9 cellular contexts compared by ENCODE assay signal in the genomic region with DNA sequence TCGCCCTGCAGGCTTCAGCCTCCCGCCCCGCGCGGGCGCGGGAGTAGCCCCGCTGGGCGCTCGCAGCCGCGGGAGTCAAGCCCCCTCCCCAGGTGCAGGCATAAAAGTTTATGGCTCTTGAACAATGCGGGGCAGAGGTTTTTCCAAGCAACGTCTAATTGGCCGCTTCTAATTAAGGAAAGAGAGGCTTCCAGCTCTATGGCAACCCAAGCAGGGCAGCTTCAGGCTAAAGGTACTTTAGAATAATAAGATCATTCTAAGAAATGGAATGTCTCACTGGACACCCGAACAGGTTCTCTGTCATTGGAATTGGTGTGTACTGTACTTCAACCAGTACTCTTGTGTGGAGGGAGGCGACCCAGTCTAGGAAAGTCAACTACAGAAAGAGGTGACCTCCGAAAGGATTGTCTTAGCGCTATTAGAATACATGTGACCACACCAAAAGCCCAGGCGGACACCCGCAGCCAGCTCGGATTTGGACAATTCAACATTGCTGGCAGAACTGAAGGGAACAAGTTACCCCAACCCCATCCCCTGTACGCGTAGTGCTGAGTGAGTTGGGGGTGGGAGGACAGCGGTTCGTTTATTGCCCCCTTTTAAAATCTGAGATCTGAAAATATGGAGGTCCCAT. TPM values are rescaled to one million over a fixed set of nuclear protein-coding genes. Genes with fewer than 3 reads are reported as not detected.
DNase-seq lines count a peak whose midpoint lies in the region; ATAC-seq and TF ChIP-seq lines count a peak whose summit lies in the region.
"Had no signal": no experiment of that assay in that cellular context is flagged by ENCODE, and none has a peak within 500 bp of the region (broad histone marks: within the 10 kb centered on the region; RNA-seq: fewer than 3 reads in every experiment).

No MANE protein-coding gene starts in this region.

- H3K27me3 Mint-ChIP-seq in activated T-helper 2 cell treated with anti-CD3 and anti-CD28 coated beads, Interferon-gamma antibody, Interleukin-2, Interleukin-4, amounts not matched to agents 10 μg/mL and 5 μg/mL and 100 μg/mL, durations not matched to agents 14 hours and 24 hours and 36 hours (ENCODE audit: low read depth): peaks cover 48% of the 10 kb centered on the region

- TF ChIP-seq CTCF in GM10266 (IDR thresholded peaks at IDR 0.05; ENCODE audit: control insufficient read depth, insufficient read depth, low read depth, missing control alignments) (no peak), gastroesophageal sphincter (IDR thresholded peaks at IDR 0.05) (no peak), gastrocnemius medialis (IDR thresholded peaks at IDR 0.05 in 4 of 5, conservative IDR thresholded peaks at IDR 0.05 in 1 of 5) (no peak)

- no peaks in the 10 kb centered on the region for H3K36me3 Mint-ChIP-seq in activated T-helper 2 cell treated with anti-CD3 and anti-CD28 coated beads, Interferon-gamma antibody, Interleukin-2, Interleukin-4, amounts not matched to agents 10 μg/mL and 5 μg/mL and 100 μg/mL, durations not matched to agents 14 hours and 24 hours and 36 hours (ENCODE audit: low read depth)

- in situ Hi-C loops in gastrocnemius medialis (cut with MboI; ENCODE audit: low sequenced_read_pairs in 4 of 4): no loop called here

- H3K9me3 ChIP-seq in SJCRH30 (replicated peaks) (no peaks in the 10 kb centered on the region), gastroesophageal sphincter (no peaks in the 10 kb centered on the region), gastrocnemius medialis (no peaks in the 10 kb centered on the region)

- H3K27ac Mint-ChIP-seq in activated T-helper 2 cell treated with anti-CD3 and anti-CD28 coated beads, Interferon-gamma antibody, Interleukin-2, Interleukin-4, amounts not matched to agents 10 μg/mL and 5 μg/mL and 100 μg/mL, durations not matched to agents 14 hours and 24 hours and 36 hours: no peak overlapping the region

- H3K4me1 ChIP-seq in SJCRH30: no peaks in the 10 kb centered on the region
- H3K4me1 ChIP-seq in gastroesophageal sphincter: peaks cover 0 to 59% (median 34%) of the 10 kb centered on the region in 3 donors
- peaks cover 21 to 32% of the 10 kb centered on the region in 2 donors for H3K4me1 ChIP-seq in gastrocnemius medialis

- 2 to 6% methylated on average over 8 to 17 of the region's 26 CpGs for WGBS in gastroesophageal sphincter (ENCODE audit: low coverage in 1 of 2), 2 donors

- H3K36me3 ChIP-seq in SJCRH30 (no peaks in the 10 kb centered on the region), gastroesophageal sphincter (no peaks in the 10 kb centered on the region), gastrocnemius medialis (no peaks in the 10 kb centered on the region)

- TF ChIP-seq EP300 in gastroesophageal sphincter (IDR thresholded peaks at IDR 0.05): no peak

- H3K4me3 ChIP-seq in SJCRH30: peak overlapping the region; percentile 62
- peak overlapping the region; percentile 14 to 56 for H3K4me3 ChIP-seq in gastroesophageal sphincter
- peak overlapping the region; percentile 53 to 65 (median 56) for H3K4me3 ChIP-seq in gastrocnemius medialis

- H3K4me1 Mint-ChIP-seq in activated T-helper 2 cell treated with anti-CD3 and anti-CD28 coated beads, Interferon-gamma antibody, Interleukin-2, Interleukin-4, amounts not matched to agents 10 μg/mL and 5 μg/mL and 100 μg/mL, durations not matched to agents 14 hours and 24 hours and 36 hours (ENCODE audit: low read depth): peaks cover 8% of the 10 kb centered on the region

- no peaks in the 10 kb centered on the region for H3K9me3 Mint-ChIP-seq in activated T-helper 2 cell treated with anti-CD3 and anti-CD28 coated beads, Interferon-gamma antibody, Interleukin-2, Interleukin-4, amounts not matched to agents 10 μg/mL and 5 μg/mL and 100 μg/mL, durations not matched to agents 14 hours and 24 hours and 36 hours

- TF ChIP-seq POLR2A in gastroesophageal sphincter (IDR thresholded peaks at IDR 0.05) (no peak), gastrocnemius medialis (IDR thresholded peaks at IDR 0.05) (no peak), GM18505 (IDR thresholded peaks at IDR 0.05; ENCODE audit: borderline replicate concordance, extremely low read depth, insufficient read depth, insufficient read length) (no peak)

- H3K4me3 Mint-ChIP-seq in activated T-helper 2 cell treated with anti-CD3 and anti-CD28 coated beads, Interferon-gamma antibody, Interleukin-2, Interleukin-4, amounts not matched to agents 10 μg/mL and 5 μg/mL and 100 μg/mL, durations not matched to agents 14 hours and 24 hours and 36 hours (ENCODE audit: low read depth): no peak overlapping the region

- ATAC-seq in gastroesophageal sphincter: no peak
- no peak for ATAC-seq in gastrocnemius medialis
- ATAC-seq in GM18505 (IDR thresholded peaks at IDR 0.05; ENCODE audit: unreplicated experiment): no peak

- no peak overlapping the region for H3K27ac ChIP-seq in SJCRH30
- H3K27ac ChIP-seq in gastroesophageal sphincter: peak overlapping the region in 3 of 4 donors; percentile 19 to 64 (median 27)
- H3K27ac ChIP-seq in gastrocnemius medialis: peak overlapping the region in 3 of 4 donors; percentile 34 to 56 (median 56)

- intact Hi-C loops in gastrocnemius medialis (cut with DNase I; ENCODE audit: low total_unique reads): loop anchor here (10.0 kb wide), 2 partner anchors 205 to 265 kb away; no protein-coding TSS in a partner anchor
- intact Hi-C loops in activated T-helper 2 cell treated with anti-CD3 and anti-CD28 coated beads, Interferon-gamma antibody, Interleukin-2, Interleukin-4, amounts not matched to agents 10 μg/mL and 5 μg/mL and 100 μg/mL, durations not matched to agents 14 hours and 24 hours and 36 hours (cut with micrococcal nuclease): loop anchor here (10.0 kb wide), 1 partner anchor 355 kb away; no protein-coding TSS in a partner anchor

- H3K27me3 ChIP-seq in SJCRH30 (no peaks in the 10 kb centered on the region), gastroesophageal sphincter (peaks cover 100% of the 10 kb centered on the region), gastrocnemius medialis (peaks cover 93 to 99% (median 98%) of the 10 kb centered on the region in 3 donors)

- DNase-seq in GM10266 (ENCODE audit: extremely low spot score): peak; percentile 53
- DNase-seq in SJCRH30: no peak
- no peak for DNase-seq in gastrocnemius medialis
- DNase-seq in NCI-H146 (lab: John Stamatoyannopoulos, UW): no peak
- no peak for DNase-seq in DMS153 treated with DMSO at 0.1 percent for 48 hours (lab: John Stamatoyannopoulos, UW; ENCODE audit: unreplicated experiment)
- no peak for DNase-seq in activated T-helper 2 cell treated with anti-CD3 and anti-CD28 coated beads, Interferon-gamma antibody, Interleukin-2, Interleukin-4, amounts not matched to agents 10 μg/mL and 5 μg/mL and 100 μg/mL, durations not matched to agents 14 hours and 24 hours and 36 hours (ENCODE audit: low spot score)
- DNase-seq: SHP77 had no signal

RNA-seq across cellular contexts. Expression of a gene that starts 12.5 kb away (rescaled TPM):
- 0.84 and 1.0 TPM in 2 replicates for total RNA-seq in SJCRH30 (2014; rRNA removed; shearing (Covaris generic))
- total RNA-seq in gastroesophageal sphincter: 1 to 10 TPM; 2.0 to 4.2 (median 3.1) TPM
- total RNA-seq in gastrocnemius medialis: 1 to 10 TPM; 1.1 to 1.9 (median 1.2) TPM
- not detected in 2 replicates for total RNA-seq in activated T-helper 2 cell treated with anti-CD3 and anti-CD28 coated beads, Interferon-gamma antibody, Interleukin-2, Interleukin-4, amounts not matched to agents 10 μg/mL and 5 μg/mL and 100 μg/mL, durations not matched to agents 14 hours and 24 hours and 36 hours
